Comparison of ENCODE assay signal across 1 cellular context in genomic region chr1:6909857-6910256, GRCh38.
TF ChIP-seq lines count a peak whose summit lies in the region.

No MANE protein-coding gene starts in this region.

TF ChIP-seq in HepG2, 621 proteins besides CTCF, POLR2A, EP300 and RAD21 (continued from another document and continues in another):
- TF ChIP-seq ZNF280D (CRISPR knock-in tag; IDR thresholded peaks at IDR 0.05), result no peak
- TF ChIP-seq MXD4 (CRISPR knock-in tag; IDR thresholded peaks at IDR 0.05), result no peak
- no peak for TF ChIP-seq ARID2 (CRISPR knock-in tag; IDR thresholded peaks at IDR 0.05; ENCODE audit: borderline replicate concordance)
- TF ChIP-seq ZMYM2 (CRISPR knock-in tag; IDR thresholded peaks at IDR 0.05), result no peak
- no peak for TF ChIP-seq MED1 (CRISPR knock-in tag; IDR thresholded peaks at IDR 0.05)
- no peak for TF ChIP-seq KLF6 (CRISPR knock-in tag; IDR thresholded peaks at IDR 0.05)
- TF ChIP-seq BRD4 (CRISPR knock-in tag; IDR thresholded peaks at IDR 0.05), result no peak
- no peak for TF ChIP-seq ZNF674 (CRISPR knock-in tag; IDR thresholded peaks at IDR 0.05; ENCODE audit: low read depth)
- TF ChIP-seq ZIK1 (CRISPR knock-in tag; IDR thresholded peaks at IDR 0.05; ENCODE audit: borderline replicate concordance, low read depth), result no peak
- TF ChIP-seq ATF7 (IDR thresholded peaks at IDR 0.05), result no peak
- no peak for TF ChIP-seq ATF7 (CRISPR knock-in tag; IDR thresholded peaks at IDR 0.05)
- no peak for TF ChIP-seq ZNF576 (CRISPR knock-in tag; IDR thresholded peaks at IDR 0.05)
- no peak for TF ChIP-seq DZIP1 (CRISPR knock-in tag; IDR thresholded peaks at IDR 0.05)
- no peak for TF ChIP-seq NFAT5 (CRISPR knock-in tag; IDR thresholded peaks at IDR 0.05)
- TF ChIP-seq BCL6 (CRISPR knock-in tag; IDR thresholded peaks at IDR 0.05), result peak; percentile 97
- TF ChIP-seq ZNF589 (CRISPR knock-in tag; conservative IDR thresholded peaks at IDR 0.05), result no peak
- TF ChIP-seq FOXJ3 (CRISPR knock-in tag; IDR thresholded peaks at IDR 0.05; ENCODE audit: borderline replicate concordance), result peak; percentile 62; the same call in 1 of the 2 replicates
- TF ChIP-seq SMYD3 (CRISPR knock-in tag; IDR thresholded peaks at IDR 0.05), result no peak
- TF ChIP-seq NFIC (IDR thresholded peaks at IDR 0.05; ENCODE audit: low read length), result peak; percentile 78
- TF ChIP-seq TEAD3 (CRISPR knock-in tag; optimal IDR thresholded peaks at IDR 0.05; ENCODE audit: borderline replicate concordance), result peak; percentile 70
- TF ChIP-seq TCF7L2 (IDR thresholded peaks at IDR 0.05; ENCODE audit: low read depth, low read length), result no peak
- TF ChIP-seq CCDC6 (CRISPR knock-in tag; IDR thresholded peaks at IDR 0.05), result no peak
- TF ChIP-seq IKZF5 (CRISPR knock-in tag; IDR thresholded peaks at IDR 0.05), result no peak
- no peak for TF ChIP-seq GPBP1L1 (CRISPR knock-in tag; IDR thresholded peaks at IDR 0.05)
- TF ChIP-seq HOXA7 (CRISPR knock-in tag; IDR thresholded peaks at IDR 0.05), result no peak
- TF ChIP-seq ONECUT2 (CRISPR knock-in tag; IDR thresholded peaks at IDR 0.05), result peak; percentile 79
- no peak for TF ChIP-seq ZSCAN22 (CRISPR knock-in tag; IDR thresholded peaks at IDR 0.05)
- no peak for TF ChIP-seq GRHL1 (CRISPR knock-in tag; conservative IDR thresholded peaks at IDR 0.05)
- TF ChIP-seq THAP7 (CRISPR knock-in tag; IDR thresholded peaks at IDR 0.05), result no peak
- TF ChIP-seq PRPF4 (IDR thresholded peaks at IDR 0.05; ENCODE audit: low read depth, low read length, poor library complexity, severe bottlenecking), result no peak
- peak; percentile 55; the same call in 1 of the 2 replicates for TF ChIP-seq ZNF609 (CRISPR knock-in tag; IDR thresholded peaks at IDR 0.05; ENCODE audit: borderline replicate concordance)
- TF ChIP-seq LRRFIP1 (CRISPR knock-in tag; conservative IDR thresholded peaks at IDR 0.05), result no peak
- no peak for TF ChIP-seq ZNF713 (CRISPR knock-in tag; IDR thresholded peaks at IDR 0.05)
- TF ChIP-seq ZNF556 (CRISPR knock-in tag; IDR thresholded peaks at IDR 0.05; ENCODE audit: borderline replicate concordance), result no peak
